Comparison of ENCODE assay signal across 1 cellular context in genomic region chr3:170999737-171000242, GRCh38.
TF ChIP-seq lines count a peak whose summit lies in the region.

No MANE protein-coding gene starts in this region.

TF ChIP-seq in HepG2, 621 proteins besides CTCF, POLR2A, EP300 and RAD21 (continued from another document and continues in another):
- TF ChIP-seq ZHX2 (IDR thresholded peaks at IDR 0.05; ENCODE audit: low read depth), result no peak
- TF ChIP-seq ZHX2 (CRISPR knock-in tag; IDR thresholded peaks at IDR 0.05; ENCODE audit: borderline replicate concordance), result no peak
- TF ChIP-seq ZNF33A (CRISPR knock-in tag; IDR thresholded peaks at IDR 0.05; ENCODE audit: borderline replicate concordance), result no peak
- TF ChIP-seq PATZ1 (CRISPR knock-in tag; IDR thresholded peaks at IDR 0.05), result peak; percentile 38
- no peak for TF ChIP-seq ZNF24 (IDR thresholded peaks at IDR 0.05)
- TF ChIP-seq PRDM15 (CRISPR knock-in tag; IDR thresholded peaks at IDR 0.05), result 0 out of 2 replicates have a peak, but pooled peaks have one; percentile 26
- no peak for TF ChIP-seq MLXIP (CRISPR knock-in tag; IDR thresholded peaks at IDR 0.05; ENCODE audit: borderline replicate concordance)
- TF ChIP-seq U2AF2 (IDR thresholded peaks at IDR 0.05; ENCODE audit: low read depth, low read length), result no peak
- TF ChIP-seq ZNF580 (CRISPR knock-in tag; IDR thresholded peaks at IDR 0.05; ENCODE audit: borderline replicate concordance, low read depth), result no peak
- TF ChIP-seq TBX2 (CRISPR knock-in tag; IDR thresholded peaks at IDR 0.05; ENCODE audit: borderline replicate concordance), result peak; percentile 62; the same call in 1 of the 2 replicates
- TF ChIP-seq ZFP36L2 (CRISPR knock-in tag; IDR thresholded peaks at IDR 0.05), result no peak
- TF ChIP-seq BCL6 (CRISPR knock-in tag; IDR thresholded peaks at IDR 0.05), result peak; percentile 16; the same call in 1 of the 2 replicates
- TF ChIP-seq RFXAP (CRISPR knock-in tag; IDR thresholded peaks at IDR 0.05; ENCODE audit: borderline replicate concordance), result no peak
- TF ChIP-seq DR1 (CRISPR knock-in tag; IDR thresholded peaks at IDR 0.05), result no peak
- no peak for TF ChIP-seq FOXP1 (IDR thresholded peaks at IDR 0.05)
- peak; percentile 41; the same call in 1 of the 2 replicates for TF ChIP-seq FOXP1 (CRISPR knock-in tag; IDR thresholded peaks at IDR 0.05)
- no peak for TF ChIP-seq HMGXB4 (CRISPR knock-in tag; IDR thresholded peaks at IDR 0.05; ENCODE audit: borderline replicate concordance in 1 of 2, low read depth in 1 of 2)
- no peak for TF ChIP-seq ZNF878 (CRISPR knock-in tag; IDR thresholded peaks at IDR 0.05)
- TF ChIP-seq NFIC (IDR thresholded peaks at IDR 0.05; ENCODE audit: low read length), result peak; percentile 76; the same call in 1 of the 2 replicates
- peak; percentile 98 for TF ChIP-seq FOSL2 (CRISPR knock-in tag; IDR thresholded peaks at IDR 0.05)
- TF ChIP-seq THAP11 (CRISPR knock-in tag; IDR thresholded peaks at IDR 0.05), result peak; percentile 16; the same call in 1 of the 2 replicates
- TF ChIP-seq STAT6 (CRISPR knock-in tag; IDR thresholded peaks at IDR 0.05; ENCODE audit: borderline replicate concordance), result no peak
- TF ChIP-seq RFXANK (CRISPR knock-in tag; IDR thresholded peaks at IDR 0.05), result 0 out of 2 replicates have a peak, but pooled peaks have one; percentile 7
- TF ChIP-seq ZFP91 (CRISPR knock-in tag; IDR thresholded peaks at IDR 0.05; ENCODE audit: borderline replicate concordance), result no peak
